ENCODE assay signal across 16 cellular contexts in genomic region chr6:51839975-51840374, GRCh38.
A peak's percentile ranks its signal among the peaks of the same experiment; 100 is the strongest.
DNase-seq lines count a peak whose midpoint lies in the region; ATAC-seq and TF ChIP-seq lines count a peak whose summit lies in the region.
"Had no signal": no experiment of that assay in that cellular context is flagged by ENCODE, and none has a peak within 500 bp of the region (broad histone marks: within the 10 kb centered on the region; RNA-seq: fewer than 3 reads in every experiment).

No MANE protein-coding gene starts in this region.

- peaks cover 29% of the 10 kb centered on the region for H3K4me1 ChIP-seq in neural progenitor cell
- peaks cover 27% of the 10 kb centered on the region for H3K4me1 ChIP-seq in smooth muscle cell (ENCODE audit: low read depth)

- no peaks in the 10 kb centered on the region for H3K36me3 Mint-ChIP-seq in neural progenitor cell

- H3K4me2 ChIP-seq in neural progenitor cell (no peak overlapping the region), smooth muscle cell (peak overlapping the region; percentile 57)

- peaks cover 12% of the 10 kb centered on the region for H3K27me3 Mint-ChIP-seq in neural progenitor cell (ENCODE audit: insufficient read depth, low read depth)
- H3K27me3 Mint-ChIP-seq: CD4-positive, alpha-beta T cell had no signal

- H3K9me3 Mint-ChIP-seq in neural progenitor cell: no peaks in the 10 kb centered on the region
- H3K9me3 Mint-ChIP-seq: CD4-positive, alpha-beta T cell; H9; IgD-negative memory B cell had no signal

- no peak for TF ChIP-seq POLR2A in GM18505 (IDR thresholded peaks at IDR 0.05; ENCODE audit: borderline replicate concordance, extremely low read depth, insufficient read depth, insufficient read length)

- no peak for ATAC-seq in GM18505 (IDR thresholded peaks at IDR 0.05; ENCODE audit: unreplicated experiment)
- no peak for ATAC-seq in HG02588 (IDR thresholded peaks at IDR 0.05; ENCODE audit: unreplicated experiment)

- H2AFZ ChIP-seq in neural progenitor cell (replicated peaks) (no peak overlapping the region), smooth muscle cell (ENCODE audit: low read depth) (peak overlapping the region; percentile 55)
- H2AFZ ChIP-seq: GM23248 had no signal

- H3F3A ChIP-seq in neural progenitor cell (ENCODE audit: low read depth): peaks cover 27% of the 10 kb centered on the region
- H3F3A ChIP-seq in smooth muscle cell (ENCODE audit: low read depth): no peaks in the 10 kb centered on the region

- peaks cover 56% of the 10 kb centered on the region for H3K4me1 Mint-ChIP-seq in neural progenitor cell
- H3K4me1 Mint-ChIP-seq: B cell, IgD-negative memory B cell had no signal

- H3K79me2 ChIP-seq in neural progenitor cell (ENCODE audit: low read depth) (no peaks in the 10 kb centered on the region), smooth muscle cell (ENCODE audit: low read depth) (no peaks in the 10 kb centered on the region)

- TF ChIP-seq CTCF in neural progenitor cell (IDR thresholded peaks at IDR 0.05): no peak
- TF ChIP-seq CTCF in smooth muscle cell (IDR thresholded peaks at IDR 0.05; ENCODE audit: borderline replicate concordance, insufficient read depth, poor library complexity, severe bottlenecking): no peak

- H4K20me1 ChIP-seq in neural progenitor cell (ENCODE audit: low read depth) (peaks cover 6% of the 10 kb centered on the region), smooth muscle cell (ENCODE audit: low read depth) (no peaks in the 10 kb centered on the region)

- WGBS in smooth muscle cell (ENCODE audit: low lambda C conversion rate): 13% methylated on average over 2 of the region's 2 CpGs

- H3K27ac ChIP-seq in neural progenitor cell (no peak overlapping the region), smooth muscle cell (ENCODE audit: low read depth) (no peak overlapping the region)
- H3K27ac ChIP-seq: GM23248 had no signal

- H3K9me3 ChIP-seq in neural progenitor cell (ENCODE audit: low read depth): no peaks in the 10 kb centered on the region
- no peaks in the 10 kb centered on the region for H3K9me3 ChIP-seq in smooth muscle cell (replicated peaks; ENCODE audit: low read depth)

- H3K4me3 Mint-ChIP-seq in neural progenitor cell: no peak overlapping the region
- H3K4me3 Mint-ChIP-seq: B cell; CD4-positive, alpha-beta T cell; H9; IgD-negative memory B cell had no signal

- DNase-seq in M059J (ENCODE audit: low read depth): peak; percentile 41
- peak; percentile 77 for DNase-seq in left kidney (ENCODE audit: low read depth, low spot score)
- no peak for DNase-seq in neural progenitor cell (ENCODE audit: low spot score)
- no peak for DNase-seq in smooth muscle cell (lab: John Stamatoyannopoulos, UW; ENCODE audit: unreplicated experiment)
- no peak for DNase-seq in NCI-H1105 treated with DMSO at 0.1 percent for 48 hours (lab: John Stamatoyannopoulos, UW)
- DNase-seq: C1 segment of cervical spinal cord; CD4-positive, alpha-beta T cell; DMS153; DND-41; GF-D8; GM23248; H9 had no signal

- H3K27ac Mint-ChIP-seq in neural progenitor cell: peak overlapping the region; percentile 26
- H3K27ac Mint-ChIP-seq: B cell; CD4-positive, alpha-beta T cell; H9; IgD-negative memory B cell had no signal

- no peaks in the 10 kb centered on the region for H3K36me3 ChIP-seq in neural progenitor cell
- H3K36me3 ChIP-seq in smooth muscle cell (ENCODE audit: low read depth): no peaks in the 10 kb centered on the region

- H3K27me3 ChIP-seq in neural progenitor cell (no peaks in the 10 kb centered on the region), smooth muscle cell (ENCODE audit: low read depth) (no peaks in the 10 kb centered on the region)

- H3K4me3 ChIP-seq in neural progenitor cell (no peak overlapping the region), smooth muscle cell (no peak overlapping the region)
- H3K4me3 ChIP-seq: GM23248 had no signal

- no peak overlapping the region for H3K9ac ChIP-seq in neural progenitor cell
- H3K9ac ChIP-seq in smooth muscle cell (ENCODE audit: low read depth): no peak overlapping the region
- H3K9ac ChIP-seq: GM23248 had no signal

Comparison
In these comparisons a context has a peak if more than half of its experiments do, and no peak if none do; other contexts are left out.
1. DNase-seq: peak in M059J (single experiment) and left kidney (single experiment); none in neural progenitor cell (single experiment), smooth muscle cell (single experiment) and NCI-H1105 treated with DMSO at 0.1 percent for 48 hours (single experiment).